ENCODE assay signal across 19 cellular contexts in genomic region chr10:132548869-132549268, GRCh38.
"Had no signal": no experiment of that assay in that cellular context is flagged by ENCODE, and none has a peak within 500 bp of the region (broad histone marks: within the 10 kb centered on the region; RNA-seq: fewer than 3 reads in every experiment).

No MANE protein-coding gene starts in this region.

- H3K4me3 ChIP-seq: left ventricle myocardium inferior, psoas muscle, transverse colon had no signal

- DNase-seq: activated CD4-positive, alpha-beta T cell treated with anti-CD3 and anti-CD28 coated beads, Interleukin-2, amount 50 U/mL, for 1 hour; activated CD8-positive, alpha-beta memory T cell treated with anti-CD3 and anti-CD28 coated beads for 24 hours; activated naive CD4-positive, alpha-beta T cell treated with anti-CD3 and anti-CD28 coated beads for 36 hours; activated naive CD8-positive, alpha-beta T cell treated with anti-CD3 and anti-CD28 coated beads, Interleukin-2, amount 50 U/mL, for 24 hours; activated T-cell treated with anti-CD3 and anti-CD28 coated beads for 4 hours; cerebellar nuclear complex; effector memory CD4-positive, alpha-beta T cell; foreskin fibroblast; hippocampal formation; left ventricle myocardium inferior; natural killer cell; stimulated activated CD4-positive, alpha-beta T cell treated with anti-CD3 and anti-CD28 coated beads, Interleukin-12 subunit alpha, Interleukin-12 subunit beta, amount 100 ng/mL, for 4 hours; stimulated activated CD4-positive, alpha-beta T cell treated with anti-CD3 and anti-CD28 coated beads, Interleukin-2, amount 100 ng/mL, for 24 hours; substantia nigra; SW 1271; transverse colon had no signal

- H3K9me3 ChIP-seq: left ventricle myocardium inferior, psoas muscle, transverse colon had no signal

- H3K27ac Mint-ChIP-seq: activated naive CD4-positive, alpha-beta T cell treated with anti-CD3 and anti-CD28 coated beads for 36 hours; activated naive CD8-positive, alpha-beta T cell treated with anti-CD3 and anti-CD28 coated beads, Interleukin-2, amount 50 U/mL, for 24 hours; dendritic cell treated with granulocyte-macrophage colony-stimulating factor and Interleukin-4, amounts not matched to agents 40 ng/mL and 50 ng/mL, for 4 days; natural killer cell; stimulated activated effector memory CD8-positive, alpha-beta T cell treated with anti-CD3 and anti-CD28 coated beads, Interleukin-12 subunit alpha, Interleukin-12 subunit beta, amount 100 ng/mL, for 72 hours had no signal

- ATAC-seq: activated naive CD8-positive, alpha-beta T cell treated with anti-CD3 and anti-CD28 coated beads, Interleukin-2, amount 50 U/mL, for 24 hours; natural killer cell; psoas muscle; stimulated activated effector memory CD8-positive, alpha-beta T cell treated with anti-CD3 and anti-CD28 coated beads, Interleukin-12 subunit alpha, Interleukin-12 subunit beta, amount 100 ng/mL, for 72 hours had no signal

- H3K4me3 Mint-ChIP-seq: activated naive CD4-positive, alpha-beta T cell treated with anti-CD3 and anti-CD28 coated beads for 36 hours; activated naive CD8-positive, alpha-beta T cell treated with anti-CD3 and anti-CD28 coated beads, Interleukin-2, amount 50 U/mL, for 24 hours; dendritic cell treated with granulocyte-macrophage colony-stimulating factor and Interleukin-4, amounts not matched to agents 40 ng/mL and 50 ng/mL, for 4 days; natural killer cell; stimulated activated effector memory CD8-positive, alpha-beta T cell treated with anti-CD3 and anti-CD28 coated beads, Interleukin-12 subunit alpha, Interleukin-12 subunit beta, amount 100 ng/mL, for 72 hours had no signal

- H3K27me3 Mint-ChIP-seq: activated naive CD8-positive, alpha-beta T cell treated with anti-CD3 and anti-CD28 coated beads, Interleukin-2, amount 50 U/mL, for 24 hours had no signal

- H3K36me3 ChIP-seq: left ventricle myocardium inferior, transverse colon had no signal

- H3K36me3 Mint-ChIP-seq: natural killer cell; stimulated activated effector memory CD8-positive, alpha-beta T cell treated with anti-CD3 and anti-CD28 coated beads, Interleukin-12 subunit alpha, Interleukin-12 subunit beta, amount 100 ng/mL, for 72 hours had no signal

- H3K9me3 Mint-ChIP-seq: activated naive CD4-positive, alpha-beta T cell treated with anti-CD3 and anti-CD28 coated beads for 36 hours; activated naive CD8-positive, alpha-beta T cell treated with anti-CD3 and anti-CD28 coated beads, Interleukin-2, amount 50 U/mL, for 24 hours; dendritic cell treated with granulocyte-macrophage colony-stimulating factor and Interleukin-4, amounts not matched to agents 40 ng/mL and 50 ng/mL, for 4 days; natural killer cell; stimulated activated effector memory CD8-positive, alpha-beta T cell treated with anti-CD3 and anti-CD28 coated beads, Interleukin-12 subunit alpha, Interleukin-12 subunit beta, amount 100 ng/mL, for 72 hours had no signal

- H3K27ac ChIP-seq: left ventricle myocardium inferior, psoas muscle, transverse colon had no signal

- H3K27me3 ChIP-seq: transverse colon had no signal
